27 cellular contexts compared by ENCODE assay signal in the genomic region with DNA sequence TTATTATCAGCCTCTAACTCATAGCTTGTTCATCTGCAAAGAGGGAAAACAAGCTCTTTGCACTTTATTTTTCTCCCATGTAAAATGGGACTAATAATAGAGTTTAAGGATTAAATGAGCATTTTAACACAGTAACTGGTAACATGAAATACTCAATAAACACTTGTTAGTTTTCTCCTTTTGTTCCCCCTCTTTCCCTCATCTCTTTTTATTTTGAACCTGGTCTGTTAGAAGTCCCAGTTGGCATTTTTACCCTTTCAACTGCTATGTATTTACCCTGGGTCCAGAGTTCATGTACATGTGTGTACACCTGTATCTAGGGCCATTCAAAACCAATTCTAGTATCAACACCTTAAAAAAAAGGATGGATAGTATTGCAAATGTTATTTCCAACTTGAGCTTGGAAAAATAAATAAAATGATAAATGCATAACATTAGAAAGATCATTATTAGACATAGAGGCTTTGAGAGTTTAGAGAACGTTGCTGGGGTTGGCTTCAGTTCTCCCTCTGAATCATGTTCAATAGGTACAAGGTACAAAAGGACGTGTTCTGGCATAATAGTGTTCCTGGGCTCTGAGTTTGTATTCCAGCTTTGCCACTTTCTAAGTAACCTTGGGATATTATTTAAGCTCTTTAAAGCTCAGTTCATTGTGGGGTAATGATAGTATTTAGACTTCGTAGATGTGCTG. TPM values are rescaled to one million over a fixed set of nuclear protein-coding genes. Genes with fewer than 3 reads are reported as not detected.
DNase-seq lines count a peak whose midpoint lies in the region; ATAC-seq, FAIRE-seq and TF ChIP-seq lines count a peak whose summit lies in the region.
"Had no signal": no experiment of that assay in that cellular context is flagged by ENCODE, and none has a peak within 500 bp of the region (broad histone marks: within the 10 kb centered on the region; RNA-seq: fewer than 3 reads in every experiment).

No MANE protein-coding gene starts in this region.

- peak overlapping the region; percentile 70; the same call in 1 of the 2 replicates for H2AFZ ChIP-seq in GM23338
- peak overlapping the region; percentile 59; the same call in 1 of the 2 replicates for H2AFZ ChIP-seq in OCI-LY7 (ENCODE audit: low read length)

- H3K4me1 ChIP-seq in GM23338 (ENCODE audit: insufficient read depth) = peaks cover 31% of the 10 kb centered on the region
- H3K4me1 ChIP-seq in OCI-LY7 (ENCODE audit: insufficient read depth, low read length, poor library complexity, severe bottlenecking) = peaks cover 38% of the 10 kb centered on the region
- H3K4me1 ChIP-seq in pancreas = peaks cover 0 to 18% (median 11%) of the 10 kb centered on the region in 3 donors
- peaks cover 10% of the 10 kb centered on the region for H3K4me1 ChIP-seq in effector memory CD4-positive, alpha-beta T cell (ENCODE audit: control insufficient read depth, insufficient read depth, low read length, poor library complexity, severe bottlenecking)

- H3K36me3 Mint-ChIP-seq in GM23338 (ENCODE audit: low read depth) = no peaks in the 10 kb centered on the region; the same call in 2 of the 3 replicates

- H3K79me2 ChIP-seq in GM23338 (replicated peaks; ENCODE audit: insufficient read depth) (no peaks in the 10 kb centered on the region), OCI-LY7 (ENCODE audit: insufficient read depth, low read depth, low read length) (no peaks in the 10 kb centered on the region)

- intact Hi-C loops in OCI-LY7 (cut with micrococcal nuclease; ENCODE audit: unreplicated experiment) = no loop called here
- intact Hi-C loops in left colon (cut with DNase I, micrococcal nuclease) = no loop called here
- intact Hi-C loops in pancreas (cut with DNase I) = no loop called here

- H4K20me1 ChIP-seq in GM23338 (replicated peaks; ENCODE audit: insufficient read depth) (no peaks in the 10 kb centered on the region), OCI-LY7 (ENCODE audit: insufficient read depth, low read length) (no peaks in the 10 kb centered on the region)
- H4K20me1 ChIP-seq: BLaER1 treated with 17β-estradiol and CSF1 and Interleukin-3, amounts not matched to agents 10 nM and 100 nM had no signal

- no peak overlapping the region for H3K27ac ChIP-seq in GM23338 (ENCODE audit: low read depth)
- H3K27ac ChIP-seq in OCI-LY7 (ENCODE audit: low read depth, low read length, poor library complexity, severe bottlenecking) = no peak overlapping the region
- H3K27ac ChIP-seq in pancreas = no peak overlapping the region
- H3K27ac ChIP-seq in effector memory CD4-positive, alpha-beta T cell (ENCODE audit: insufficient read depth, low read length, poor library complexity, severe bottlenecking) = no peak overlapping the region
- H3K27ac ChIP-seq: A549; BLaER1 treated with 17β-estradiol and CSF1 and Interleukin-3, amounts not matched to agents 10 nM and 100 nM; PC-9 had no signal

- no TSS peak for BruUV-seq in OCI-LY7 (replicated peaks; lab: Mats Ljungman, UMichigan)

- FAIRE-seq in pancreas (lab: Jason Lieb, UNC) = no peak
- FAIRE-seq: A549, GM12891 had no signal

- WGBS in pancreas, 2 donors = 34 to 46% methylated on average over 3 of the region's 3 CpGs

- H3K9me3 ChIP-seq in OCI-LY7 (ENCODE audit: low read length) (no peaks in the 10 kb centered on the region), pancreas (no peaks in the 10 kb centered on the region)
- H3K9me3 ChIP-seq in effector memory CD4-positive, alpha-beta T cell (ENCODE audit: control insufficient read depth, low read length) = no peaks in the 10 kb centered on the region
- H3K9me3 ChIP-seq: A549; BLaER1 treated with 17β-estradiol and CSF1 and Interleukin-3, amounts not matched to agents 10 nM and 100 nM; MG63 had no signal

- H3F3A ChIP-seq in GM23338 (replicated peaks; ENCODE audit: low read depth) = no peaks in the 10 kb centered on the region; the same call in 1 of the 2 replicates

- no peak overlapping the region for H3K4me3 Mint-ChIP-seq in GM23338
- H3K4me3 Mint-ChIP-seq: CD4-positive, alpha-beta T cell had no signal

- H3K27ac Mint-ChIP-seq in GM23338 = no peak overlapping the region; the same call in 1 of the 2 replicates
- H3K27ac Mint-ChIP-seq: CD4-positive, alpha-beta T cell had no signal

- H3K36me3 ChIP-seq in GM23338 (ENCODE audit: insufficient read depth) (no peaks in the 10 kb centered on the region), OCI-LY7 (ENCODE audit: insufficient read depth, low read length) (no peaks in the 10 kb centered on the region), pancreas (no peaks in the 10 kb centered on the region)
- no peaks in the 10 kb centered on the region for H3K36me3 ChIP-seq in effector memory CD4-positive, alpha-beta T cell (ENCODE audit: control insufficient read depth, insufficient read depth, low read length)
- H3K36me3 ChIP-seq: BLaER1 treated with 17β-estradiol and CSF1 and Interleukin-3, amounts not matched to agents 10 nM and 100 nM; MG63 had no signal

- H3K4me1 Mint-ChIP-seq in GM23338 = peaks cover 20% of the 10 kb centered on the region

- TF ChIP-seq CTCF in GM23338 (conservative IDR thresholded peaks at IDR 0.05; ENCODE audit: low read depth in 2 of 2) = no peak
- TF ChIP-seq CTCF in OCI-LY7 (conservative IDR thresholded peaks at IDR 0.05; ENCODE audit: low read length) = no peak
- no peak for TF ChIP-seq CTCF in pancreas (IDR thresholded peaks at IDR 0.05)

- ATAC-seq in GM23338 (no peak), left colon (peak; percentile 63), pancreas (peak; percentile 33 to 60 (median 50))

- H3K4me2 ChIP-seq in GM23338 (no peak overlapping the region), OCI-LY7 (ENCODE audit: low read length) (no peak overlapping the region)
- H3K4me2 ChIP-seq: A549, PC-9 had no signal

- peaks cover 3% of the 10 kb centered on the region for H3K27me3 Mint-ChIP-seq in GM23338 (ENCODE audit: insufficient read depth, low read depth, poor library complexity)
- H3K27me3 Mint-ChIP-seq: CD4-positive, alpha-beta T cell had no signal

- POLR2A ChIA-PET in OCI-LY7 (lab: Charles Lee) = interaction anchor here (0.8 to 1.7 kb wide), 4 partner anchors 8 to 204 kb away, joined by 3 read pairs; no protein-coding TSS in a partner anchor

- H3K9me3 Mint-ChIP-seq in GM23338 = no peaks in the 10 kb centered on the region; the same call in 2 of the 3 replicates
- H3K9me3 Mint-ChIP-seq: CD4-positive, alpha-beta T cell had no signal

- H3K27me3 ChIP-seq in GM23338 (ENCODE audit: insufficient read depth) = no peaks in the 10 kb centered on the region
- no peaks in the 10 kb centered on the region for H3K27me3 ChIP-seq in pancreas
- no peaks in the 10 kb centered on the region for H3K27me3 ChIP-seq in effector memory CD4-positive, alpha-beta T cell (replicated peaks; ENCODE audit: control insufficient read depth, insufficient read depth, low read length, poor library complexity, severe bottlenecking)
- H3K27me3 ChIP-seq: BLaER1 treated with 17β-estradiol and CSF1 and Interleukin-3, amounts not matched to agents 10 nM and 100 nM; MG63 had no signal

- H3K4me3 ChIP-seq in GM23338 = no peak overlapping the region
- H3K4me3 ChIP-seq in OCI-LY7 (ENCODE audit: low read depth, low read length, poor library complexity, severe bottlenecking) = no peak overlapping the region
- H3K4me3 ChIP-seq in pancreas = no peak overlapping the region
- H3K4me3 ChIP-seq in effector memory CD4-positive, alpha-beta T cell (ENCODE audit: insufficient read depth, low read depth, low read length, poor library complexity, severe bottlenecking) = no peak overlapping the region
- H3K4me3 ChIP-seq: A549; BLaER1 treated with 17β-estradiol and CSF1 and Interleukin-3, amounts not matched to agents 10 nM and 100 nM; MG63; PC-9 had no signal

- H3K9me2 ChIP-seq in GM23338 (ENCODE audit: insufficient read depth) (no peaks in the 10 kb centered on the region), OCI-LY7 (ENCODE audit: insufficient read depth, low read length) (no peaks in the 10 kb centered on the region)

- CTCF ChIA-PET in OCI-LY7 (lab: Charles Lee; ENCODE audit: unreplicated experiment) = no interaction called here

- DNase-seq in GM23338 (ENCODE audit: low spot score) (no peak), OCI-LY7 (ENCODE audit: low spot score) (no peak), left colon (no peak), pancreas (no peak), NCI-H2196 treated with DMSO at 0.1 percent for 48 hours (lab: John Stamatoyannopoulos, UW; ENCODE audit: unreplicated experiment) (no peak), GF-D8 (lab: John Stamatoyannopoulos, UW) (no peak), NAMALWA (ENCODE audit: low spot score) (no peak)
- DNase-seq in effector memory CD4-positive, alpha-beta T cell = no peak
- DNase-seq: AML-193; CD4-positive, alpha-beta T cell; COR-L47; DMS79; EL; GDM1; MG63; NCI-H1048; NCI-H1417; NCI-H187; NCI-H2081 treated with DMSO at 0.1 percent for 48 hours; NCI-H2171; NCI-H524 treated with DMSO at 0.1 percent for 48 hours; NCI-H774; PC-9; Right ventricle myocardium superior had no signal

TF ChIP-seq in GM23338, 12 proteins besides CTCF, POLR2A, EP300 and RAD21:
- TF ChIP-seq ZNF114 (CRISPR knock-in tag; IDR thresholded peaks at IDR 0.05) = no peak
- TF ChIP-seq EZH2 (IDR thresholded peaks at IDR 0.05; ENCODE audit: low read depth, unreplicated experiment) = no peak
- TF ChIP-seq NANOG (IDR thresholded peaks at IDR 0.05; ENCODE audit: borderline replicate concordance) = no peak
- no peak for TF ChIP-seq POLR2AphosphoS5 (IDR thresholded peaks at IDR 0.05; ENCODE audit: low read depth)

RNA-seq across cellular contexts. Expression of gene VPS54, which starts 5.2 kb away (rescaled TPM):
- total RNA-seq in GM23338 (2014; rRNA removed; shearing (Covaris generic)) = 17.0 and 20.7 TPM in 2 replicates
- 6.1 and 6.6 TPM in 2 replicates for polyA plus RNA-seq in GM23338 (2016; fragmentation: Nextera tagmentation; extraction: Ambion mirVana)
- total RNA-seq in OCI-LY7 (2014; rRNA removed; shearing (Covaris generic)) = 12.9 and 14.7 TPM in 2 replicates
- total RNA-seq in OCI-LY7 (2022) = 17.8 and 19.0 TPM in 2 replicates
- total RNA-seq in left colon = 10 to 100 TPM; 20.9 to 21.2 TPM
- total RNA-seq in pancreas = 10 to 100 TPM; 11.1 to 18.1 (median 13.0) TPM
- polyA plus RNA-seq in pancreas = 10 to 100 TPM in 1 of 2 donors, 1 to 10 TPM in 1; 7.9 to 17.8 TPM
